13 cellular contexts compared by ENCODE assay signal in genomic region chr4:17875402-17876070, GRCh38.
A peak's percentile ranks its signal among the peaks of the same experiment; 100 is the strongest.
DNase-seq lines count a peak whose midpoint lies in the region; ATAC-seq, FAIRE-seq and TF ChIP-seq lines count a peak whose summit lies in the region.
"Had no signal": no experiment of that assay in that cellular context is flagged by ENCODE, and none has a peak within 500 bp of the region (broad histone marks: within the 10 kb centered on the region; RNA-seq: fewer than 3 reads in every experiment).

No MANE protein-coding gene starts in this region.

- no peaks in the 10 kb centered on the region for H3K36me3 ChIP-seq in H7 (replicated peaks; ENCODE audit: control insufficient read depth, insufficient read depth, low read length)
- H3K36me3 ChIP-seq: gastrocnemius medialis had no signal

- peak; percentile 98 for ATAC-seq in GM18858 (IDR thresholded peaks at IDR 0.05; ENCODE audit: unreplicated experiment)
- ATAC-seq in GM21390 (IDR thresholded peaks at IDR 0.05; ENCODE audit: unreplicated experiment): peak; percentile 97
- peak; percentile 91 for ATAC-seq in HG02973 (IDR thresholded peaks at IDR 0.05; ENCODE audit: unreplicated experiment)
- ATAC-seq in HG03565 (IDR thresholded peaks at IDR 0.05; ENCODE audit: unreplicated experiment): peak; percentile 98
- ATAC-seq: gastrocnemius medialis had no signal

- H3K4me3 ChIP-seq in H7 (ENCODE audit: insufficient read depth, low read depth, low read length): no peak overlapping the region
- H3K4me3 ChIP-seq: BLaER1 treated with 17β-estradiol and CSF1 and Interleukin-3, amounts not matched to agents 10 nM and 100 nM; gastrocnemius medialis had no signal

- no peak for FAIRE-seq in GM12891 (lab: Jason Lieb, UNC)
- FAIRE-seq: urothelium cell line had no signal

- intact Hi-C loops in activated T-helper 1 cell treated with anti-CD3 and anti-CD28 coated beads, Interleukin-12 subunit alpha, Interleukin-12 subunit beta, Interleukin-2, Interleukin-4 antibody, amounts not matched to agents 30 ng/mL and 10 ng/mL and 1 ng/mL, durations not matched to agents 14 hours and 24 hours and 36 hours (cut with micrococcal nuclease): no loop called here

- no peaks in the 10 kb centered on the region for H3K36me3 Mint-ChIP-seq in activated T-helper 1 cell treated with anti-CD3 and anti-CD28 coated beads, Interleukin-12 subunit alpha, Interleukin-12 subunit beta, Interleukin-2, Interleukin-4 antibody, amounts not matched to agents 30 ng/mL and 10 ng/mL and 1 ng/mL, durations not matched to agents 14 hours and 24 hours and 36 hours (ENCODE audit: low read depth)

- DNase-seq in amniotic stem cell (lab: John Stamatoyannopoulos, UW): no peak
- no peak for DNase-seq in activated T-helper 1 cell treated with anti-CD3 and anti-CD28 coated beads, Interleukin-12 subunit alpha, Interleukin-12 subunit beta, Interleukin-2, Interleukin-4 antibody, amounts not matched to agents 30 ng/mL and 10 ng/mL and 1 ng/mL, durations not matched to agents 14 hours and 24 hours and 36 hours (ENCODE audit: low spot score)
- no peak for DNase-seq in GM12891 (ENCODE audit: insufficient read length, low spot score)
- no peak for DNase-seq in H7
- DNase-seq: gastrocnemius medialis, T1000 had no signal

- H3K4me3 Mint-ChIP-seq in activated T-helper 1 cell treated with anti-CD3 and anti-CD28 coated beads, Interleukin-12 subunit alpha, Interleukin-12 subunit beta, Interleukin-2, Interleukin-4 antibody, amounts not matched to agents 30 ng/mL and 10 ng/mL and 1 ng/mL, durations not matched to agents 14 hours and 24 hours and 36 hours: no peak overlapping the region
- H3K4me3 Mint-ChIP-seq: nephron had no signal

- H3K4me1 Mint-ChIP-seq in activated T-helper 1 cell treated with anti-CD3 and anti-CD28 coated beads, Interleukin-12 subunit alpha, Interleukin-12 subunit beta, Interleukin-2, Interleukin-4 antibody, amounts not matched to agents 30 ng/mL and 10 ng/mL and 1 ng/mL, durations not matched to agents 14 hours and 24 hours and 36 hours (ENCODE audit: low read depth): no peaks in the 10 kb centered on the region

- H3K27me3 ChIP-seq in H7 (ENCODE audit: control insufficient read depth, insufficient read depth, low read length): no peaks in the 10 kb centered on the region
- H3K27me3 ChIP-seq: BLaER1 treated with 17β-estradiol and CSF1 and Interleukin-3, amounts not matched to agents 10 nM and 100 nM; gastrocnemius medialis had no signal

- H3K27ac Mint-ChIP-seq in activated T-helper 1 cell treated with anti-CD3 and anti-CD28 coated beads, Interleukin-12 subunit alpha, Interleukin-12 subunit beta, Interleukin-2, Interleukin-4 antibody, amounts not matched to agents 30 ng/mL and 10 ng/mL and 1 ng/mL, durations not matched to agents 14 hours and 24 hours and 36 hours: no peak overlapping the region
- H3K27ac Mint-ChIP-seq: nephron had no signal

- no peaks in the 10 kb centered on the region for H3K9me3 Mint-ChIP-seq in activated T-helper 1 cell treated with anti-CD3 and anti-CD28 coated beads, Interleukin-12 subunit alpha, Interleukin-12 subunit beta, Interleukin-2, Interleukin-4 antibody, amounts not matched to agents 30 ng/mL and 10 ng/mL and 1 ng/mL, durations not matched to agents 14 hours and 24 hours and 36 hours
- H3K9me3 Mint-ChIP-seq: nephron had no signal

- TF ChIP-seq POLR2A in GM12891 (IDR thresholded peaks at IDR 0.05; ENCODE audit: low read depth, low read length): no peak

- H3K27me3 Mint-ChIP-seq in activated T-helper 1 cell treated with anti-CD3 and anti-CD28 coated beads, Interleukin-12 subunit alpha, Interleukin-12 subunit beta, Interleukin-2, Interleukin-4 antibody, amounts not matched to agents 30 ng/mL and 10 ng/mL and 1 ng/mL, durations not matched to agents 14 hours and 24 hours and 36 hours (ENCODE audit: insufficient read depth): no peaks in the 10 kb centered on the region

TF ChIP-seq in GM12891, 5 proteins besides CTCF, POLR2A, EP300 and RAD21:
- TF ChIP-seq TAF1 (IDR thresholded peaks at IDR 0.05; ENCODE audit: low read depth, low read length) (no peak), SPI1 (IDR thresholded peaks at IDR 0.05; ENCODE audit: low read depth, low read length) (no peak), PAX5 (IDR thresholded peaks at IDR 0.05; ENCODE audit: insufficient read depth, low read length, severe bottlenecking) (no peak), POU2F2 (IDR thresholded peaks at IDR 0.05; ENCODE audit: low read depth, low read length) (no peak), POLR2AphosphoS5 (IDR thresholded peaks at IDR 0.05; ENCODE audit: low read depth, low read length) (no peak)
